ENCODE assay signal across 16 cellular contexts in genomic region chr9:86838883-86839497, GRCh38.
"Had no signal": no experiment of that assay in that cellular context is flagged by ENCODE, and none has a peak within 500 bp of the region (broad histone marks: within the 10 kb centered on the region; RNA-seq: fewer than 3 reads in every experiment).

No MANE protein-coding gene starts in this region.

- H3K36me3 ChIP-seq: prostate gland, thyroid gland had no signal

- H3K27ac Mint-ChIP-seq: activated CD4-positive, alpha-beta memory T cell treated with anti-CD3 and anti-CD28 coated beads for 36 hours; activated CD4-positive, alpha-beta T cell treated with anti-CD3 and anti-CD28 coated beads for 36 hours; activated naive CD4-positive, alpha-beta T cell treated with anti-CD3 and anti-CD28 coated beads, Interleukin-2, amount 50 U/mL, for 72 hours; activated T-cell treated with anti-CD3 and anti-CD28 coated beads, Interleukin-2, amount 50 U/mL, for 24 hours; naive thymus-derived CD8-positive, alpha-beta T cell; stimulated activated memory B cell treated with anti-CD40 and anti-IgM and Interleukin-4, amounts not matched to agents 10 μg/mL and 1 μg/mL and 100 μg/mL, for 72 hours; T-helper 17 cell had no signal

- H3K27me3 Mint-ChIP-seq: stimulated activated memory B cell treated with anti-CD40 and anti-IgM and Interleukin-4, amounts not matched to agents 10 μg/mL and 1 μg/mL and 100 μg/mL, for 72 hours had no signal

- H3K4me3 Mint-ChIP-seq: activated CD4-positive, alpha-beta memory T cell treated with anti-CD3 and anti-CD28 coated beads for 36 hours; activated CD4-positive, alpha-beta T cell treated with anti-CD3 and anti-CD28 coated beads for 36 hours; activated T-cell treated with anti-CD3 and anti-CD28 coated beads, Interleukin-2, amount 50 U/mL, for 24 hours; naive thymus-derived CD8-positive, alpha-beta T cell; stimulated activated memory B cell treated with anti-CD40 and anti-IgM and Interleukin-4, amounts not matched to agents 10 μg/mL and 1 μg/mL and 100 μg/mL, for 72 hours; T-helper 17 cell had no signal

- H3K4me3 ChIP-seq: body of pancreas, prostate gland, thyroid gland had no signal

- H3K36me3 Mint-ChIP-seq: activated CD4-positive, alpha-beta memory T cell treated with anti-CD3 and anti-CD28 coated beads for 36 hours; activated naive CD4-positive, alpha-beta T cell treated with anti-CD3 and anti-CD28 coated beads, Interleukin-2, amount 50 U/mL, for 72 hours; naive thymus-derived CD8-positive, alpha-beta T cell; stimulated activated memory B cell treated with anti-CD40 and anti-IgM and Interleukin-4, amounts not matched to agents 10 μg/mL and 1 μg/mL and 100 μg/mL, for 72 hours had no signal

- DNase-seq: activated CD4-positive, alpha-beta memory T cell treated with anti-CD3 and anti-CD28 coated beads for 36 hours; activated CD4-positive, alpha-beta T cell treated with anti-CD3 and anti-CD28 coated beads for 36 hours; activated effector memory CD4-positive, alpha-beta T cell treated with Interleukin-2 at 50 U/mL for 16 hours; activated T-cell treated with anti-CD3 and anti-CD28 coated beads, Interleukin-2, amount 50 U/mL, for 24 hours; amniotic stem cell; effector memory CD4-positive, alpha-beta T cell; foreskin melanocyte; naive thymus-derived CD8-positive, alpha-beta T cell; nucleus accumbens; stimulated activated CD4-positive, alpha-beta T cell treated with anti-CD3 and anti-CD28 coated beads, Interleukin-2, amount 100 ng/mL, for 48 hours; T-helper 17 cell; thyroid gland had no signal

- H3K9me3 Mint-ChIP-seq: activated CD4-positive, alpha-beta memory T cell treated with anti-CD3 and anti-CD28 coated beads for 36 hours; activated naive CD4-positive, alpha-beta T cell treated with anti-CD3 and anti-CD28 coated beads, Interleukin-2, amount 50 U/mL, for 72 hours; activated T-cell treated with anti-CD3 and anti-CD28 coated beads, Interleukin-2, amount 50 U/mL, for 24 hours; naive thymus-derived CD8-positive, alpha-beta T cell; stimulated activated memory B cell treated with anti-CD40 and anti-IgM and Interleukin-4, amounts not matched to agents 10 μg/mL and 1 μg/mL and 100 μg/mL, for 72 hours had no signal

- H3K27ac ChIP-seq: body of pancreas, prostate gland, thyroid gland had no signal

- H3K4me1 ChIP-seq: body of pancreas, prostate gland, thyroid gland had no signal

- ATAC-seq: activated CD4-positive, alpha-beta T cell treated with anti-CD3 and anti-CD28 coated beads for 36 hours; activated naive CD4-positive, alpha-beta T cell treated with anti-CD3 and anti-CD28 coated beads, Interleukin-2, amount 50 U/mL, for 72 hours; body of pancreas; naive thymus-derived CD8-positive, alpha-beta T cell; stimulated activated memory B cell treated with anti-CD40 and anti-IgM and Interleukin-4, amounts not matched to agents 10 μg/mL and 1 μg/mL and 100 μg/mL, for 72 hours; T-helper 17 cell had no signal

- H3K27me3 ChIP-seq: body of pancreas, thyroid gland had no signal

- H3K9me3 ChIP-seq: body of pancreas, prostate gland, thyroid gland had no signal

- H3K4me1 Mint-ChIP-seq: activated CD4-positive, alpha-beta T cell treated with anti-CD3 and anti-CD28 coated beads for 36 hours; stimulated activated memory B cell treated with anti-CD40 and anti-IgM and Interleukin-4, amounts not matched to agents 10 μg/mL and 1 μg/mL and 100 μg/mL, for 72 hours; T-helper 17 cell had no signal
